ENCODE assay signal across 9 cellular contexts in genomic region chr3:11306815-11307589, GRCh38. TPM values are rescaled to one million over a fixed set of nuclear protein-coding genes. Genes with fewer than 3 reads are reported as not detected.
DNase-seq lines count a peak whose midpoint lies in the region; ATAC-seq and TF ChIP-seq lines count a peak whose summit lies in the region.
"Had no signal": no experiment of that assay in that cellular context is flagged by ENCODE, and none has a peak within 500 bp of the region (broad histone marks: within the 10 kb centered on the region; RNA-seq: fewer than 3 reads in every experiment).

No MANE protein-coding gene starts in this region.

- H3K14ac ChIP-seq in IMR-90 (replicated peaks; ENCODE audit: low read depth, low read length), result no peak overlapping the region

- H4K20me1 ChIP-seq in IMR-90 (ENCODE audit: insufficient read depth, low read length), result no peaks in the 10 kb centered on the region

- H2BK120ac ChIP-seq in IMR-90 (ENCODE audit: low read depth, low read length), result no peak overlapping the region

- TF ChIP-seq RAD21 in IMR-90 (IDR thresholded peaks at IDR 0.05; ENCODE audit: low read length), result no peak

- intact Hi-C loops in IMR-90 (cut with micrococcal nuclease) (no loop called here), sciatic nerve (cut with DNase I) (no loop called here)

- H3K23ac ChIP-seq in IMR-90 (ENCODE audit: low read depth, low read length), result no peak overlapping the region

- no peak overlapping the region for H2BK15ac ChIP-seq in IMR-90 (ENCODE audit: low read depth, low read length)

- POLR2A ChIA-PET in IMR-90 (lab: Charles Lee; ENCODE audit: unreplicated experiment), result no interaction called here

- CTCF ChIA-PET in IMR-90 (lab: Yijun Ruan, JAX), result no interaction called here

- no peak overlapping the region for H3K4me2 ChIP-seq in IMR-90 (ENCODE audit: low read depth, low read length)

- H4K91ac ChIP-seq in IMR-90 (ENCODE audit: insufficient read depth, low read depth, low read length), result no peak overlapping the region

- no peak overlapping the region for H2BK5ac ChIP-seq in IMR-90 (ENCODE audit: low read depth, low read length, poor library complexity, severe bottlenecking)

- no TSS peak for BruUV-seq in IMR-90 (replicated peaks; lab: Mats Ljungman, UMichigan)

- TF ChIP-seq POLR2A in IMR-90 (IDR thresholded peaks at IDR 0.05; ENCODE audit: low read depth, low read length), result no peak

- no peak overlapping the region for H3K27ac ChIP-seq in IMR-90 (ENCODE audit: insufficient read depth, low read length)

- TF ChIP-seq CTCF in IMR-90 (conservative IDR thresholded peaks at IDR 0.05; ENCODE audit: low read depth, low read length), result no peak
- TF ChIP-seq CTCF in astrocyte of the spinal cord (IDR thresholded peaks at IDR 0.05; ENCODE audit: low read depth, low read length), result no peak

- 70% methylated on average over 2 of the region's 5 CpGs; no CpG with 5 or more reads in 1 of the 2 experiments for WGBS in IMR-90 (ENCODE audit: extremely low coverage in 2 of 2, insufficient read length in 1 of 2), 2 experiments

- peak overlapping the region; percentile 15 for H2AFZ ChIP-seq in IMR-90 (replicated peaks; ENCODE audit: low read length, poor library complexity)

- no peak overlapping the region for H3K9ac ChIP-seq in IMR-90 (ENCODE audit: low read depth, low read length)

- H3K4me3 ChIP-seq in IMR-90 (ENCODE audit: insufficient read depth, low read depth, low read length) (no peak overlapping the region), astrocyte of the spinal cord (ENCODE audit: low read depth, low read length) (no peak overlapping the region)

- H3K9me1 ChIP-seq in IMR-90 (ENCODE audit: insufficient read depth, low read length), result peaks cover 11% of the 10 kb centered on the region; the same call in 1 of the 2 replicates

- peak; percentile 47 for ATAC-seq in GM18858 (IDR thresholded peaks at IDR 0.05; ENCODE audit: unreplicated experiment)
- no peak; the same call in 1 of the 2 replicates for ATAC-seq in IMR-90 (ENCODE audit: low read depth)
- peak; percentile 35 for ATAC-seq in sciatic nerve
- no peak for ATAC-seq in GM18519 (IDR thresholded peaks at IDR 0.05; ENCODE audit: low FRiP score, unreplicated experiment)
- ATAC-seq: Panc1 had no signal

- in situ Hi-C loops in IMR-90 (cut with MboI; ENCODE audit: low sequenced_read_pairs) (no loop called here), astrocyte of the spinal cord (cut with HindIII; ENCODE audit: low sequenced_read_pairs) (no loop called here)

- dilution Hi-C loops in IMR-90 (cut with HindIII; ENCODE audit: low sequenced_read_pairs, unreplicated experiment), result no loop called here

- no peak overlapping the region for H2AK5ac ChIP-seq in IMR-90 (ENCODE audit: low read depth, low read length)

- no peaks in the 10 kb centered on the region for H3K27me3 ChIP-seq in IMR-90 (ENCODE audit: control insufficient read depth, insufficient read depth, low read length)

- no peaks in the 10 kb centered on the region for H3K9me3 ChIP-seq in IMR-90 (ENCODE audit: control insufficient read depth, insufficient read depth, low read length)

- H3K4ac ChIP-seq in IMR-90 (ENCODE audit: low read depth, low read length), result 0 out of 2 replicates have a peak overlapping the region, but pooled peaks have one; percentile 30

- no peak overlapping the region for H4K5ac ChIP-seq in IMR-90 (ENCODE audit: low read depth, low read length)

- H2BK20ac ChIP-seq in IMR-90 (ENCODE audit: low read depth, low read length), result no peak overlapping the region

- peaks cover 33% of the 10 kb centered on the region for H3K36me3 ChIP-seq in IMR-90 (ENCODE audit: control insufficient read depth, insufficient read depth, low read length)

- H2AK9ac ChIP-seq in IMR-90 (replicated peaks; ENCODE audit: low read depth, low read length, poor library complexity), result no peak overlapping the region

- no peak overlapping the region for H3K18ac ChIP-seq in IMR-90 (ENCODE audit: low read depth, low read length)

- no peak overlapping the region for H4K8ac ChIP-seq in IMR-90 (ENCODE audit: low read depth in 2 of 2, low read length in 2 of 2)

- no peak overlapping the region for H3K56ac ChIP-seq in IMR-90 (ENCODE audit: extremely low read depth, insufficient read depth, low read length)

- H3K79me1 ChIP-seq in IMR-90 (ENCODE audit: low read depth in 1 of 2, low read length in 2 of 2), result peaks cover 7 to 29% of the 10 kb centered on the region in 2 experiments; a peak in 3 of 4 replicates

- DNase-seq in IMR-90, result peak; percentile 49
- peak; percentile 37 for DNase-seq in astrocyte of the spinal cord (ENCODE audit: low read depth, low spot score)
- no peak for DNase-seq in sciatic nerve (ENCODE audit: low spot score)
- no peak for DNase-seq in cerebellar cortex (ENCODE audit: low spot score)
- no peak for DNase-seq in SW480 (ENCODE audit: low spot score)
- no peak for DNase-seq in GM19240 (ENCODE audit: insufficient read length, low spot score)

- peaks cover 3% of the 10 kb centered on the region; the same call in 1 of the 2 replicates for H3K4me1 ChIP-seq in IMR-90 (ENCODE audit: control insufficient read depth, insufficient read depth, low read length)

TF ChIP-seq in IMR-90, 13 proteins besides CTCF, POLR2A, EP300 and RAD21:
- TF ChIP-seq RFX5 (IDR thresholded peaks at IDR 0.05; ENCODE audit: low read depth, low read length) (no peak), BHLHE40 (IDR thresholded peaks at IDR 0.05; ENCODE audit: low read depth, low read length) (peak; percentile 45; the same call in 1 of the 2 replicates)

RNA-seq across cellular contexts. Expression of gene ATG7, which starts 34.8 kb away (rescaled TPM):
- total RNA-seq in IMR-90 (2012; rRNA removed) (51.4 and 65.3 TPM in 2 replicates), sciatic nerve (68.9 TPM)
- polyA plus RNA-seq in IMR-90 (2012; rRNA removed), result 15.6 and 17.0 TPM in 2 replicates
- 9.5 and 17.9 TPM in 2 replicates for polyA plus RNA-seq in IMR-90 (2012; cell fraction: cytosol; rRNA removed)
- 21.1 and 54.1 TPM in 2 replicates for polyA plus RNA-seq in IMR-90 (2012; cell fraction: nucleus; rRNA removed; ENCODE audit: low replicate concordance)

Comparison
In these comparisons a context has a peak if more than half of its experiments do, and no peak if none do; other contexts are left out.
1. ATAC-seq: peak in GM18858 (single experiment) and sciatic nerve (single experiment); none in IMR-90 (single experiment) and GM18519 (single experiment).
2. DNase-seq: peak in IMR-90 (single experiment) and astrocyte of the spinal cord (single experiment); none in sciatic nerve (single experiment), cerebellar cortex (single experiment), SW480 (single experiment) and GM19240 (single experiment).